14 cellular contexts compared by ENCODE assay signal in genomic region chr5:1332461-1333001, GRCh38. TPM values are rescaled to one million over a fixed set of nuclear protein-coding genes. Genes with fewer than 3 reads are reported as not detected.
DNase-seq lines count a peak whose midpoint lies in the region; ATAC-seq and TF ChIP-seq lines count a peak whose summit lies in the region.
"Had no signal": no experiment of that assay in that cellular context is flagged by ENCODE, and none has a peak within 500 bp of the region (broad histone marks: within the 10 kb centered on the region; RNA-seq: fewer than 3 reads in every experiment).

No MANE protein-coding gene starts in this region.

- H3K36me3 Mint-ChIP-seq in activated naive CD4-positive, alpha-beta T cell treated with anti-CD3 and anti-CD28 coated beads for 36 hours (ENCODE audit: low read depth): peaks cover 10% of the 10 kb centered on the region
- peaks cover 62% of the 10 kb centered on the region for H3K36me3 Mint-ChIP-seq in endothelial cell (ENCODE audit: low read depth, unreplicated experiment)

- TF ChIP-seq EP300 in stomach (IDR thresholded peaks at IDR 0.05): no peak

- POLR2A ChIA-PET in Panc1 (lab: Charles Lee): no interaction called here

- peaks cover 14% of the 10 kb centered on the region for H3K4me1 Mint-ChIP-seq in activated naive CD4-positive, alpha-beta T cell treated with anti-CD3 and anti-CD28 coated beads for 36 hours (ENCODE audit: low read depth)
- H3K4me1 Mint-ChIP-seq in endothelial cell (ENCODE audit: unreplicated experiment): peaks cover 7% of the 10 kb centered on the region

- H3K36me3 ChIP-seq in Panc1 (ENCODE audit: control insufficient read depth, insufficient read depth, low read length) (peaks cover 7% of the 10 kb centered on the region), stomach (peaks cover 59 to 91% (median 83%) of the 10 kb centered on the region in 4 donors)

- in situ Hi-C loops in Panc1 (cut with HindIII; ENCODE audit: low pct_unique_long_range_greater_than_20kb, low sequenced_read_pairs): no loop called here

- H3K4me1 ChIP-seq in Panc1 (ENCODE audit: control insufficient read depth, insufficient read depth, low read length): no peaks in the 10 kb centered on the region; the same call in 1 of the 2 replicates
- peaks cover 19 to 42% (median 38%) of the 10 kb centered on the region in 4 donors for H3K4me1 ChIP-seq in stomach

- H3K9me3 Mint-ChIP-seq in activated naive CD4-positive, alpha-beta T cell treated with anti-CD3 and anti-CD28 coated beads for 36 hours: no peaks in the 10 kb centered on the region
- H3K9me3 Mint-ChIP-seq in endothelial cell (ENCODE audit: unreplicated experiment): no peaks in the 10 kb centered on the region
- H3K9me3 Mint-ChIP-seq: activated CD4-positive, alpha-beta T cell treated with anti-CD3 and anti-CD28 coated beads, Interleukin-2, amount 10 ng/mL, durations not matched to agents 7 days and 5 days; naive B cell had no signal

- no TSS peak for BruUV-seq in Panc1 (replicated peaks; lab: Mats Ljungman, UMichigan)

- 44 to 76% (median 64%) methylated on average over 11 of the region's 11 CpGs for WGBS in stomach, 5 donors

- H3K9me3 ChIP-seq in Panc1 (ENCODE audit: control insufficient read depth, insufficient read depth, low read depth, low read length) (no peaks in the 10 kb centered on the region), stomach (no peaks in the 10 kb centered on the region)

- intact Hi-C loops in activated naive CD4-positive, alpha-beta T cell treated with anti-CD3 and anti-CD28 coated beads for 36 hours (cut with micrococcal nuclease): no loop called here
- intact Hi-C loops in Panc1 (cut with micrococcal nuclease; ENCODE audit: unreplicated experiment): no loop called here
- intact Hi-C loops in stomach (cut with DNase I; ENCODE audit: low total_unique reads): no loop called here

- DNase-seq in activated naive CD4-positive, alpha-beta T cell treated with anti-CD3 and anti-CD28 coated beads, Interleukin-2, amount 50 U/mL, for 16 hours: peak; percentile 5
- no peak for DNase-seq in activated naive CD4-positive, alpha-beta T cell treated with anti-CD3 and anti-CD28 coated beads for 36 hours
- DNase-seq in Panc1 (ENCODE audit: low read depth, low spot score) (no peak), endothelial cell (ENCODE audit: low spot score) (no peak), stomach (peak; percentile 53), hippocampal formation (lab: John Stamatoyannopoulos, UW) (no peak), COR-L47 (lab: John Stamatoyannopoulos, UW) (no peak), AG20443 (ENCODE audit: low spot score) (no peak)
- DNase-seq: activated CD4-positive, alpha-beta T cell treated with anti-CD3 and anti-CD28 coated beads, Interleukin-2, amount 10 ng/mL, durations not matched to agents 7 days and 5 days; anterior cingulate cortex; left ventricle myocardium superior; naive B cell; NCI-H774; SHP77 had no signal

- no peak overlapping the region for H3K4me3 ChIP-seq in Panc1 (ENCODE audit: low read depth in 2 of 2, low read length in 2 of 2)
- H3K4me3 ChIP-seq in stomach: no peak overlapping the region

- H3K4me3 Mint-ChIP-seq in activated naive CD4-positive, alpha-beta T cell treated with anti-CD3 and anti-CD28 coated beads for 36 hours: no peak overlapping the region
- H3K4me3 Mint-ChIP-seq in endothelial cell (ENCODE audit: unreplicated experiment): peak overlapping the region; percentile 11
- H3K4me3 Mint-ChIP-seq: activated CD4-positive, alpha-beta T cell treated with anti-CD3 and anti-CD28 coated beads, Interleukin-2, amount 10 ng/mL, durations not matched to agents 7 days and 5 days; naive B cell had no signal

- no peak for TF ChIP-seq CTCF in Panc1 (IDR thresholded peaks at IDR 0.05)
- no peak for TF ChIP-seq CTCF in endothelial cell (IDR thresholded peaks at IDR 0.05; ENCODE audit: unreplicated experiment)
- TF ChIP-seq CTCF in stomach (IDR thresholded peaks at IDR 0.05): no peak

- H3K27ac ChIP-seq in Panc1 (ENCODE audit: low read length): 0 out of 2 replicates have a peak overlapping the region, but pooled peaks have one; percentile 23
- peak overlapping the region; percentile 82 to 86 (median 83) for H3K27ac ChIP-seq in stomach

- no peak overlapping the region for H3K27ac Mint-ChIP-seq in activated naive CD4-positive, alpha-beta T cell treated with anti-CD3 and anti-CD28 coated beads for 36 hours
- no peak overlapping the region for H3K27ac Mint-ChIP-seq in endothelial cell (ENCODE audit: unreplicated experiment)
- H3K27ac Mint-ChIP-seq: activated CD4-positive, alpha-beta T cell treated with anti-CD3 and anti-CD28 coated beads, Interleukin-2, amount 10 ng/mL, durations not matched to agents 7 days and 5 days had no signal

- H3K27me3 Mint-ChIP-seq in activated naive CD4-positive, alpha-beta T cell treated with anti-CD3 and anti-CD28 coated beads for 36 hours (ENCODE audit: low read depth): no peaks in the 10 kb centered on the region
- peaks cover 12% of the 10 kb centered on the region for H3K27me3 Mint-ChIP-seq in endothelial cell (ENCODE audit: unreplicated experiment)
- H3K27me3 Mint-ChIP-seq: activated CD4-positive, alpha-beta T cell treated with anti-CD3 and anti-CD28 coated beads, Interleukin-2, amount 10 ng/mL, durations not matched to agents 7 days and 5 days; naive B cell had no signal

- ATAC-seq in Panc1: peak; percentile 76
- ATAC-seq: left ventricle myocardium superior had no signal

- no peak for TF ChIP-seq POLR2A in stomach (IDR thresholded peaks at IDR 0.05)

- H3K27me3 ChIP-seq in Panc1 (ENCODE audit: control insufficient read depth, insufficient read depth, low read length) (no peaks in the 10 kb centered on the region), stomach (no peaks in the 10 kb centered on the region)

- CTCF ChIA-PET in activated naive CD4-positive, alpha-beta T cell treated with anti-CD3 and anti-CD28 coated beads for 36 hours (lab: Charles Lee): no interaction called here
- CTCF ChIA-PET in Panc1 (lab: Charles Lee): no interaction called here

RNA-seq across cellular contexts. Expression of gene CLPTM1L, which starts 12.4 kb away (rescaled TPM):
- total RNA-seq in activated naive CD4-positive, alpha-beta T cell treated with anti-CD3 and anti-CD28 coated beads for 36 hours: 10 to 100 TPM; 48.0 to 48.5 TPM
- total RNA-seq in Panc1 (2021; ENCODE audit: unreplicated experiment): 188 TPM
- polyA plus RNA-seq in Panc1 (2012; ENCODE audit: insufficient read length): 187 TPM
- 86.6 TPM for total RNA-seq in endothelial cell (ENCODE audit: unreplicated experiment)
- total RNA-seq in stomach: 100 to 1,000 TPM in 4 of 5 donors, 10 to 100 TPM in 1; 90.6 to 202 (median 183) TPM
- 10 to 100 TPM; 60.8 to 72.3 (median 61.9) TPM for polyA plus RNA-seq in stomach

RNA-seq across cellular contexts. Expression of gene TERT, which starts 37.7 kb away (rescaled TPM):
- total RNA-seq in activated naive CD4-positive, alpha-beta T cell treated with anti-CD3 and anti-CD28 coated beads for 36 hours: 10 to 100 TPM; 10.1 to 13.1 TPM
- 8.9 TPM for total RNA-seq in Panc1 (2021; ENCODE audit: unreplicated experiment)
- 3.7 TPM for polyA plus RNA-seq in Panc1 (2012; ENCODE audit: insufficient read length)
- total RNA-seq in endothelial cell (ENCODE audit: unreplicated experiment): 0.28 TPM
- 1 to 10 TPM in 1 of 5 donors, under 1 TPM in 1, not detected in 3; 0.37 to 4.0 TPM for total RNA-seq in stomach
- under 1 TPM in 2 of 3 donors, not detected in 1; 0.19 to 0.40 TPM for polyA plus RNA-seq in stomach
- total RNA-seq: left ventricle myocardium superior had no signal

Comparison
In these comparisons a context has a peak if more than half of its experiments do, and no peak if none do; other contexts are left out.
1. DNase-seq: peak in activated naive CD4-positive, alpha-beta T cell treated with anti-CD3 and anti-CD28 coated beads, Interleukin-2, amount 50 U/mL, for 16 hours (single experiment) and stomach (single experiment); none in activated naive CD4-positive, alpha-beta T cell treated with anti-CD3 and anti-CD28 coated beads for 36 hours (single experiment), Panc1 (single experiment), endothelial cell (single experiment), hippocampal formation (0 of 2), COR-L47 (single experiment) and AG20443 (single experiment).